1 cellular context compared by ENCODE assay signal in the genomic region with DNA sequence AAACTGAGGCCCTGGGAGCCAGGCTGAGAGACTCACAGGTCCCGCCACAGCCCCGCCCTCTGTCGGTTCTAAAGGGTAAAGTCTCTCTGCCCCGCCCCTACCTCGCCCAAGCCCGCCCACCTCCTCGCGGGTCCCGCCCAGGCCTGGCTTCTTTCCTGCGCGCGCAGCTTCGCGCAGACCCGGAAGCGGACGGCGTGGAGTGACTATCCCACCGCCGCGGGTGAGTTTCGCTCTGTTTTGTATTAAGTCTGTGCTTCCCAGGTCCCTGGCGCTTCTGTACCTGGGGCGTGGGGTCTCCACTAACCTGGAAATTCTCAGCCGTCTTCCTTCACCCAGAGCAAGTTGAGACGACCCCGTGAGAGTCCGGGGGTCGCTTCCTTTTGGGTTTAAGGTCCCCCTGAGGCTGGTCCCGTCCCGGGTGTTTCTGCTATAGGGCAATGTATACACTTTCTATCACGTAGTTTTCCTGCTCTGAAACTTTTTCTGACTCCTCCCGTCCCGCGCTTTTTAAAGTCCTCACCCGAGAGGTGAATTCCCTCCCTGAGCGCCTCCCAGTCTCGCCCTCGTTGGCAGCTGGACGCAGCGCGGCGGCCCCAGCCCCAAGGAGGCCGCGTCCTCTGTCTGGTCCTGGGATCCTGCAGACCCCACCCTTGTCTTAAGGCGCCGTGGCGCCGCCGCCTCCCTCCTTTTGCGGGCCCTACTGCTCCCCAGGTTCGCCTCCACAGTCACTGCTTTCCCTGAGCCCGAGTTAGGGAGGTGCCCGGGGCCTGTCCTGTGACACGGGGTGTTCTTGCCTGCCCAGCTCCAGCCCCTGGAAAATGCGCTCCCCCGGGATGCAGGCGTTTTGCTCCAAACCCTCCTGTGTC.
TF ChIP-seq lines count a peak whose summit lies in the region.

Gene ZNF765, plus strand, starts transcription at position 176 of the 866 bp plus-strand sequence. CDS start 2,867 bp downstream, outside the sequence.

TF ChIP-seq in HEK293, 187 proteins besides CTCF, POLR2A, EP300 and RAD21 (continued from another document):
- no peak for TF ChIP-seq ZNF311 (tag by site-specific recombination; IDR thresholded peaks at IDR 0.05; ENCODE audit: borderline replicate concordance)
- no peak for TF ChIP-seq ZNF10 (tag by site-specific recombination; IDR thresholded peaks at IDR 0.05)
- no peak for TF ChIP-seq ZNF664 (tag by site-specific recombination; IDR thresholded peaks at IDR 0.05)
- no peak for TF ChIP-seq ZNF394 (tag by site-specific recombination; IDR thresholded peaks at IDR 0.05; ENCODE audit: borderline replicate concordance)
- TF ChIP-seq ZFP3 (tag by site-specific recombination; IDR thresholded peaks at IDR 0.05; ENCODE audit: low read depth) = no peak
- TF ChIP-seq HOXA7 (CRISPR knock-in tag; IDR thresholded peaks at IDR 0.05; ENCODE audit: borderline replicate concordance) = no peak
- TF ChIP-seq ZNF362 (tag by site-specific recombination; IDR thresholded peaks at IDR 0.05) = no peak
- TF ChIP-seq, protein P1, sequence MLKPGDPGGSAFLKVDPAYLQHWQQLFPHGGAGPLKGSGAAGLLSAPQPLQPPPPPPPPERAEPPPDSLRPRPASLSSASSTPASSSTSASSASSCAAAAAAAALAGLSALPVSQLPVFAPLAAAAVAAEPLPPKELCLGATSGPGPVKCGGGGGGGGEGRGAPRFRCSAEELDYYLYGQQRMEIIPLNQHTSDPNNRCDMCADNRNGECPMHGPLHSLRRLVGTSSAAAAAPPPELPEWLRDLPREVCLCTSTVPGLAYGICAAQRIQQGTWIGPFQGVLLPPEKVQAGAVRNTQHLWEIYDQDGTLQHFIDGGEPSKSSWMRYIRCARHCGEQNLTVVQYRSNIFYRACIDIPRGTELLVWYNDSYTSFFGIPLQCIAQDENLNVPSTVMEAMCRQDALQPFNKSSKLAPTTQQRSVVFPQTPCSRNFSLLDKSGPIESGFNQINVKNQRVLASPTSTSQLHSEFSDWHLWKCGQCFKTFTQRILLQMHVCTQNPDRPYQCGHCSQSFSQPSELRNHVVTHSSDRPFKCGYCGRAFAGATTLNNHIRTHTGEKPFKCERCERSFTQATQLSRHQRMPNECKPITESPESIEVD (tag by site-specific recombination; IDR thresholded peaks at IDR 0.05) = no peak
- no peak for TF ChIP-seq SCRT1 (tag by site-specific recombination; IDR thresholded peaks at IDR 0.05; ENCODE audit: borderline replicate concordance)
- no peak for TF ChIP-seq YY2 (tag by site-specific recombination; IDR thresholded peaks at IDR 0.05)
- no peak for TF ChIP-seq ZSCAN16 (tag by site-specific recombination; IDR thresholded peaks at IDR 0.05)
- TF ChIP-seq KLF9 (tag by site-specific recombination; IDR thresholded peaks at IDR 0.05; ENCODE audit: low read depth) = peak; percentile 79
- TF ChIP-seq ZBTB7A (tag by site-specific recombination; IDR thresholded peaks at IDR 0.05; ENCODE audit: low read depth) = no peak
- no peak for TF ChIP-seq ZNF354C (tag by site-specific recombination; IDR thresholded peaks at IDR 0.05; ENCODE audit: borderline replicate concordance, low read depth)
- no peak for TF ChIP-seq KLF16 (tag by site-specific recombination; IDR thresholded peaks at IDR 0.05)
- TF ChIP-seq PRDM1 (tag by site-specific recombination; IDR thresholded peaks at IDR 0.05) = no peak
- TF ChIP-seq ZNF324 (tag by site-specific recombination; IDR thresholded peaks at IDR 0.05) = no peak
- no peak for TF ChIP-seq ZNF596 (tag by site-specific recombination; IDR thresholded peaks at IDR 0.05)
- TF ChIP-seq ZBTB1 (tag by site-specific recombination; IDR thresholded peaks at IDR 0.05) = no peak
- TF ChIP-seq ZNF114 (tag by site-specific recombination; IDR thresholded peaks at IDR 0.05) = no peak
- TF ChIP-seq, protein P2, sequence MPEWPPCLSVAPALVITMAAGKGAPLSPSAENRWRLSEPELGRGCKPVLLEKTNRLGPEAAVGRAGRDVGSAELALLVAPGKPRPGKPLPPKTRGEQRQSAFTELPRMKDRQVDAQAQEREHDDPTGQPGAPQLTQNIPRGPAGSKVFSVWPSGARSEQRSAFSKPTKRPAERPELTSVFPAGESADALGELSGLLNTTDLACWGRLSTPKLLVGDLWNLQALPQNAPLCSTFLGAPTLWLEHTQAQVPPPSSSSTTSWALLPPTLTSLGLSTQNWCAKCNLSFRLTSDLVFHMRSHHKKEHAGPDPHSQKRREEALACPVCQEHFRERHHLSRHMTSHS (tag by site-specific recombination; IDR thresholded peaks at IDR 0.05) = no peak
